In the genomic region with DNA sequence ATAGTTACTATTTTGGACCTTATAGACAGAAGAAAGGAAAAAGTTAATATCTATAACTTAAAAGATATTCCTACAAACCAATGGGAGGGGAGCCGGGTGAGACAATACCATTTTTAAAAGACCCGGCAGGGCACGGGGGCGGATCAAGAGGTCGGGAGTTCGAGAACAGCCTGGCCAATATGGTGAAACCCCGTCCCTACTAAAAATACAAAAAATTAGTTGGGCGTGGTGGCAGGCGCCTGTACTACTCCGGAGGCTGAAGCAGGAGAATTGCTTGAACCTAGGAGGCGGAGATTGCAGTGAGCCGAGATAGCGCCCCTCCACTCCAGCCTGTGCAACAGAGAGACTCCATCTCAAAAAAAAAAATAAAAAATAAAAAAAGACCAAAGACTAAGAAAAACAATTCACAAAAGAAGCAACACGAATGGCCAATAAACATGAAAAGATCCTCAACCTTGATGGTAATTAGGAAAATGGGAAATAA, we compare ENCODE assay signal across 8 cellular contexts. TPM values are rescaled to one million over a fixed set of nuclear protein-coding genes. Genes with fewer than 3 reads are reported as not detected.
DNase-seq lines count a peak whose midpoint lies in the region; FAIRE-seq and TF ChIP-seq lines count a peak whose summit lies in the region.

No MANE protein-coding gene starts in this region.

- H3K4me3 ChIP-seq in SJSA1 (peak overlapping the region; percentile 81), skeletal muscle cell (ENCODE audit: low read depth, low read length) (peak overlapping the region; percentile 97)

- no peak for TF ChIP-seq POLR2A in GM12892 (IDR thresholded peaks at IDR 0.05; ENCODE audit: low read depth, low read length)

- no peaks in the 10 kb centered on the region; the same call in 1 of the 2 replicates for H3K9me3 ChIP-seq in SJSA1 (replicated peaks)

- peaks cover 6% of the 10 kb centered on the region for H3K4me1 ChIP-seq in SJSA1 (replicated peaks)

- DNase-seq in NCI-H2171 treated with DMSO at 0.1 percent for 48 hours (lab: John Stamatoyannopoulos, UW) (peak; percentile 51), NCI-H2171 (lab: John Stamatoyannopoulos, UW) (no peak), SJSA1 (ENCODE audit: low read depth in 1 of 2, low spot score in 2 of 2) (peak in 1 of 2 experiments; percentile 46), epithelial cell of prostate (ENCODE audit: low read depth, low spot score) (no peak), skeletal muscle cell (ENCODE audit: low read depth) (no peak), glomerular visceral epithelial cell (ENCODE audit: extremely low spot score) (no peak), GM12892 (ENCODE audit: insufficient read length) (no peak), activated gamma-delta T cell (lab: John Stamatoyannopoulos, UW) (no peak)

- no peak for FAIRE-seq in GM12892 (lab: Jason Lieb, UNC)

- H3K27me3 ChIP-seq in SJSA1 (replicated peaks): peaks cover 17% of the 10 kb centered on the region; the same call in 1 of the 2 replicates

- peaks cover 14% of the 10 kb centered on the region for H3K36me3 ChIP-seq in SJSA1

- no peak overlapping the region for H3K27ac ChIP-seq in SJSA1
- H3K27ac ChIP-seq in epithelial cell of prostate: peak overlapping the region; percentile 92

RNA-seq across cellular contexts. Expression of gene PSMB2, which starts 1.2 kb away (rescaled TPM):
- total RNA-seq in SJSA1 (2014; rRNA removed; shearing (Covaris generic)): 38.4 and 48.3 TPM in 2 replicates
- 86.5 TPM for polyA plus RNA-seq in GM12892 (2012; ENCODE audit: missing spikeins)
